In the genomic region with DNA sequence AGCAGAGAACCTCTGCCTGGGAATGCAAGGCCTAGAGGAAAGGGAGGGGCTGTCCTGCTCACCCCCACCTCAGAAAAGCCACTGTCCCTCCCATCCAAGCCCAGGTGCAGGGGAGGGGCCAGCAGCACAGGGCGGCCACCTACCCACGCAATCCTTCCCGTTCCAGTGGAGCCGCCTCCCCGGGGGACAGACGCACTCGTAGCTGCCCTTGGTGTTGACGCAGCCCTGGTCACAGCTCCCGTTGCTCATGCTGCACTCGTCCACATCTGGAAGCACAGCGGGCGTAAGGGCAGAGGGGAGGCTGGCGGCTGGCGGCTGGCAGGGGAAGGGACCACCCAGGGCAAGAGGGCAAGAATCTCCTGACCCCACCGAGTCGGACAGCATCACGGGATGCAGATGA, we compare ENCODE assay signal across 30 cellular contexts. TPM values are rescaled to one million over a fixed set of nuclear protein-coding genes. Genes with fewer than 3 reads are reported as not detected.
A peak's percentile ranks its signal among the peaks of the same experiment; 100 is the strongest.
DNase-seq lines count a peak whose midpoint lies in the region; ATAC-seq and TF ChIP-seq lines count a peak whose summit lies in the region.
"Had no signal": no experiment of that assay in that cellular context is flagged by ENCODE, and none has a peak within 500 bp of the region (broad histone marks: within the 10 kb centered on the region; RNA-seq: fewer than 3 reads in every experiment).

No MANE protein-coding gene starts in this region.

- H3K9me3 ChIP-seq in neuronal stem cell (replicated peaks in 1 of 2; ENCODE audit: control insufficient read depth in 2 of 2, insufficient read depth in 1 of 2, low read depth in 1 of 2, low read length in 2 of 2) (no peaks in the 10 kb centered on the region), right atrium auricular region (no peaks in the 10 kb centered on the region)
- H3K9me3 ChIP-seq: pancreas, testis had no signal

- peaks cover 33% of the 10 kb centered on the region for H3K4me1 Mint-ChIP-seq in GM23338

- no peak overlapping the region for H3K27ac Mint-ChIP-seq in GM23338
- H3K27ac Mint-ChIP-seq: activated CD8-positive, alpha-beta T cell treated with anti-CD3 and anti-CD28 coated beads, Interleukin-2, amount 10 ng/mL, durations not matched to agents 7 days and 5 days; activated T-helper 2 cell treated with anti-CD3 and anti-CD28 coated beads, Interferon-gamma antibody, Interleukin-2, Interleukin-4, amounts not matched to agents 10 μg/mL and 5 μg/mL and 100 μg/mL, durations not matched to agents 14 hours and 24 hours and 36 hours; CD4-positive, alpha-beta memory T cell; natural killer cell treated with Interleukin-12 subunit alpha and Interleukin-12 subunit beta and Interleukin-15 and Interleukin-18, amount 100 ng/mL, for 72 hours; stimulated activated naive CD8-positive, alpha-beta T cell treated with anti-CD3 and anti-CD28 coated beads, Interleukin-15, Interleukin-2, amounts not matched to agents 100 ng/mL and 50 ng/mL, for 24 hours had no signal

- peak overlapping the region; percentile 74 for H3K18ac ChIP-seq in neuronal stem cell (ENCODE audit: low read length)

- H3K9me2 ChIP-seq in GM23338 (ENCODE audit: insufficient read depth), result no peaks in the 10 kb centered on the region

- no peak overlapping the region for H3K4me3 ChIP-seq in GM23338
- H3K4me3 ChIP-seq in brain microvascular endothelial cell (ENCODE audit: low read depth, low read length), result no peak overlapping the region
- no peak overlapping the region for H3K4me3 ChIP-seq in neuronal stem cell (ENCODE audit: low read length in 2 of 2)
- H3K4me3 ChIP-seq in right atrium auricular region, result no peak overlapping the region
- H3K4me3 ChIP-seq: pancreas, smooth muscle cell, testis had no signal

- H2BK120ac ChIP-seq in neuronal stem cell (ENCODE audit: low read depth, low read length), result no peak overlapping the region

- H2BK15ac ChIP-seq in neuronal stem cell (ENCODE audit: low read length), result no peak overlapping the region

- no peak overlapping the region for H4K91ac ChIP-seq in neuronal stem cell (ENCODE audit: low read depth, low read length, poor library complexity)

- DNase-seq in DMS153 (lab: John Stamatoyannopoulos, UW), result peak; percentile 10
- DNase-seq in DMS153 treated with DMSO at 0.1 percent for 48 hours (lab: John Stamatoyannopoulos, UW; ENCODE audit: unreplicated experiment), result no peak
- DNase-seq in GM23338 (ENCODE audit: low spot score), result peak; percentile 20
- peak; percentile 31 for DNase-seq in brain microvascular endothelial cell
- DNase-seq in neuronal stem cell (ENCODE audit: low spot score), result no peak
- no peak for DNase-seq in activated CD4-positive, alpha-beta T cell treated with anti-CD3 and anti-CD28 coated beads for 48 hours
- DNase-seq in right atrium auricular region (ENCODE audit: low spot score), result no peak
- DNase-seq: activated CD8-positive, alpha-beta T cell treated with anti-CD3 and anti-CD28 coated beads, Interleukin-2, amount 10 ng/mL, durations not matched to agents 7 days and 5 days; activated naive CD4-positive, alpha-beta T cell treated with anti-CD3 and anti-CD28 coated beads, Interleukin-2, amount 50 U/mL, for 16 hours; activated T-cell treated with anti-CD3 and anti-CD28 coated beads for 4 hours; AML-193; CD4-positive, alpha-beta memory T cell; hippocampal formation; left cardiac atrium; NCI-H1105; NCI-H187 treated with DMSO at 0.1 percent for 48 hours; NCI-H2171 treated with DMSO at 0.1 percent for 48 hours; NCI-H526 treated with DMSO at 0.1 percent for 48 hours; pancreas; SHP77; stimulated activated CD8-positive, alpha-beta memory T cell treated with anti-CD3 and anti-CD28 coated beads, Interleukin-4, amount 100 ng/mL, for 48 hours; testis had no signal

- peaks cover 5% of the 10 kb centered on the region for H3K79me1 ChIP-seq in neuronal stem cell (ENCODE audit: low read depth, low read length)

- peak overlapping the region; percentile 89 for H2BK5ac ChIP-seq in neuronal stem cell (ENCODE audit: low read length)

- no peak overlapping the region for H3K4ac ChIP-seq in neuronal stem cell (ENCODE audit: low read length)

- H3K36me3 Mint-ChIP-seq in GM23338 (ENCODE audit: low read depth), result no peaks in the 10 kb centered on the region
- H3K36me3 Mint-ChIP-seq: CD4-positive, alpha-beta memory T cell; natural killer cell treated with Interleukin-12 subunit alpha and Interleukin-12 subunit beta and Interleukin-15 and Interleukin-18, amount 100 ng/mL, for 72 hours had no signal

- ATAC-seq in GM23338, result peak; percentile 1; the same call in 1 of the 3 replicates
- no peak for ATAC-seq in HG03457 (IDR thresholded peaks at IDR 0.05; ENCODE audit: unreplicated experiment)
- ATAC-seq: activated CD8-positive, alpha-beta T cell treated with anti-CD3 and anti-CD28 coated beads, Interleukin-2, amount 10 ng/mL, durations not matched to agents 7 days and 5 days; left cardiac atrium; natural killer cell treated with Interleukin-12 subunit alpha and Interleukin-12 subunit beta and Interleukin-15 and Interleukin-18, amount 100 ng/mL, for 72 hours; Panc1; pancreas had no signal

- no peak overlapping the region; the same call in 1 of the 2 replicates for H3K4me2 ChIP-seq in GM23338
- H3K4me2 ChIP-seq in neuronal stem cell (ENCODE audit: insufficient read depth, low read length, poor library complexity, severe bottlenecking), result no peak overlapping the region
- H3K4me2 ChIP-seq: smooth muscle cell had no signal

- H4K8ac ChIP-seq in neuronal stem cell (ENCODE audit: low read depth, low read length), result peak overlapping the region; percentile 49

- H2BK12ac ChIP-seq in neuronal stem cell (ENCODE audit: low read length), result peak overlapping the region; percentile 8

- H3F3A ChIP-seq in GM23338 (replicated peaks; ENCODE audit: low read depth), result no peaks in the 10 kb centered on the region

- peaks cover 10% of the 10 kb centered on the region for H3K27me3 Mint-ChIP-seq in GM23338 (ENCODE audit: insufficient read depth, low read depth, poor library complexity)
- H3K27me3 Mint-ChIP-seq: brain; stimulated activated naive CD8-positive, alpha-beta T cell treated with anti-CD3 and anti-CD28 coated beads, Interleukin-15, Interleukin-2, amounts not matched to agents 100 ng/mL and 50 ng/mL, for 24 hours had no signal

- no peak overlapping the region for H2AFZ ChIP-seq in GM23338
- peak overlapping the region; percentile 80 for H2AFZ ChIP-seq in neuronal stem cell (ENCODE audit: low read length)

- no peak overlapping the region for H3K27ac ChIP-seq in GM23338 (ENCODE audit: low read depth)
- H3K27ac ChIP-seq in brain microvascular endothelial cell, result no peak overlapping the region
- H3K27ac ChIP-seq in neuronal stem cell (replicated peaks; ENCODE audit: low read length), result no peak overlapping the region
- H3K27ac ChIP-seq in right atrium auricular region, result no peak overlapping the region
- H3K27ac ChIP-seq: 22Rv1, pancreas had no signal

- no peaks in the 10 kb centered on the region for H3K36me3 ChIP-seq in GM23338 (ENCODE audit: insufficient read depth)
- no peaks in the 10 kb centered on the region for H3K36me3 ChIP-seq in brain microvascular endothelial cell (replicated peaks)
- H3K36me3 ChIP-seq in neuronal stem cell (replicated peaks in 1 of 2; ENCODE audit: control insufficient read depth in 2 of 2, insufficient read depth in 2 of 2, low read length in 2 of 2), result peaks cover 0 to 32% of the 10 kb centered on the region in 2 donors
- no peaks in the 10 kb centered on the region for H3K36me3 ChIP-seq in right atrium auricular region
- H3K36me3 ChIP-seq: pancreas had no signal

- H3K14ac ChIP-seq in neuronal stem cell (ENCODE audit: low read length), result peak overlapping the region; percentile 1

- no peaks in the 10 kb centered on the region for H4K20me1 ChIP-seq in GM23338 (replicated peaks; ENCODE audit: insufficient read depth)

- H3K27me3 ChIP-seq in GM23338 (ENCODE audit: insufficient read depth) (no peaks in the 10 kb centered on the region), brain microvascular endothelial cell (replicated peaks) (peaks cover 8% of the 10 kb centered on the region), neuronal stem cell (ENCODE audit: control insufficient read depth in 3 of 3, insufficient read depth in 3 of 3, low read depth in 1 of 3, low read length in 3 of 3) (peaks cover 0 to 27% (median 0%) of the 10 kb centered on the region in 3 experiments), right atrium auricular region (peaks cover 0 to 4% of the 10 kb centered on the region in 2 donors)
- H3K27me3 ChIP-seq: pancreas, testis had no signal

- no peaks in the 10 kb centered on the region for H3K79me2 ChIP-seq in GM23338 (replicated peaks; ENCODE audit: insufficient read depth)

- no peaks in the 10 kb centered on the region for H3K9me3 Mint-ChIP-seq in GM23338
- H3K9me3 Mint-ChIP-seq: activated T-helper 2 cell treated with anti-CD3 and anti-CD28 coated beads, Interferon-gamma antibody, Interleukin-2, Interleukin-4, amounts not matched to agents 10 μg/mL and 5 μg/mL and 100 μg/mL, durations not matched to agents 14 hours and 24 hours and 36 hours; brain; natural killer cell treated with Interleukin-12 subunit alpha and Interleukin-12 subunit beta and Interleukin-15 and Interleukin-18, amount 100 ng/mL, for 72 hours; stimulated activated naive CD8-positive, alpha-beta T cell treated with anti-CD3 and anti-CD28 coated beads, Interleukin-15, Interleukin-2, amounts not matched to agents 100 ng/mL and 50 ng/mL, for 24 hours had no signal

- TF ChIP-seq CTCF in GM23338 (conservative IDR thresholded peaks at IDR 0.05; ENCODE audit: low read depth in 2 of 2) (no peak), brain microvascular endothelial cell (IDR thresholded peaks at IDR 0.05; ENCODE audit: low read depth, low read length, missing control alignments) (no peak), right atrium auricular region (IDR thresholded peaks at IDR 0.05) (no peak)

- H3K4me1 ChIP-seq in GM23338 (ENCODE audit: insufficient read depth) (peaks cover 7% of the 10 kb centered on the region; the same call in 1 of the 2 replicates), neuronal stem cell (ENCODE audit: control insufficient read depth in 2 of 2, insufficient read depth in 1 of 2, low read depth in 1 of 2, low read length in 2 of 2) (peaks cover 14 to 21% of the 10 kb centered on the region in 2 donors), right atrium auricular region (peaks cover 0 to 5% of the 10 kb centered on the region in 2 donors)
- H3K4me1 ChIP-seq: pancreas had no signal

- H3K4me3 Mint-ChIP-seq in GM23338, result no peak overlapping the region
- H3K4me3 Mint-ChIP-seq: activated CD8-positive, alpha-beta T cell treated with anti-CD3 and anti-CD28 coated beads, Interleukin-2, amount 10 ng/mL, durations not matched to agents 7 days and 5 days; brain; CD4-positive, alpha-beta memory T cell; natural killer cell treated with Interleukin-12 subunit alpha and Interleukin-12 subunit beta and Interleukin-15 and Interleukin-18, amount 100 ng/mL, for 72 hours; stimulated activated naive CD8-positive, alpha-beta T cell treated with anti-CD3 and anti-CD28 coated beads, Interleukin-15, Interleukin-2, amounts not matched to agents 100 ng/mL and 50 ng/mL, for 24 hours had no signal

- H2AK5ac ChIP-seq in neuronal stem cell (ENCODE audit: low read depth, low read length), result peak overlapping the region; percentile 38

- H3K23ac ChIP-seq in neuronal stem cell (ENCODE audit: low read depth, low read length, poor library complexity), result peak overlapping the region; percentile 77

- in situ Hi-C loops in brain microvascular endothelial cell (cut with HindIII; ENCODE audit: low pct_ligation_motif_present, low sequenced_read_pairs), result no loop called here

- peak overlapping the region; percentile 71 for H3K9ac ChIP-seq in neuronal stem cell (ENCODE audit: low read depth, low read length, poor library complexity)

- whole genome bisulfite sequencing in neuronal stem cell (ENCODE audit: extremely low coverage in 2 of 2, insufficient read length in 2 of 2, insufficient replicate concordance in 1 of 2), 2 donors, result no CpG with 5 or more reads among the region's 17 CpGs

RNA-seq across cellular contexts. Expression of a gene that starts 40.3 kb away (rescaled TPM):
- 129 and 147 TPM in 2 replicates for total RNA-seq in GM23338 (2014; rRNA removed; shearing (Covaris generic))
- 43.9 and 46.7 TPM in 2 replicates for polyA plus RNA-seq in GM23338 (2016; fragmentation: Nextera tagmentation; extraction: Ambion mirVana)
- polyA plus RNA-seq in neuronal stem cell (2013, experiment 1 of 2), result 35.3 TPM
- polyA plus RNA-seq in neuronal stem cell (2013, experiment 2 of 2), result 37.1 TPM
- 10 to 100 TPM; 11.4 to 15.1 TPM for total RNA-seq in right atrium auricular region

Comparison
In these comparisons a context has a peak if more than half of its experiments do, and no peak if none do; other contexts are left out.
1. DNase-seq: peak in DMS153 (single experiment), GM23338 (single experiment) and brain microvascular endothelial cell (single experiment); none in DMS153 treated with DMSO at 0.1 percent for 48 hours (single experiment), neuronal stem cell (single experiment), activated CD4-positive, alpha-beta T cell treated with anti-CD3 and anti-CD28 coated beads for 48 hours (single experiment) and right atrium auricular region (single experiment).